In genomic region chr5:87268126-87268969, GRCh38 we compare ENCODE assay signal across 8 cellular contexts. TPM values are rescaled to one million over a fixed set of nuclear protein-coding genes. Genes with fewer than 3 reads are reported as not detected.
DNase-seq lines count a peak whose midpoint lies in the region; ATAC-seq and TF ChIP-seq lines count a peak whose summit lies in the region.

No MANE protein-coding gene starts in this region.

- DNase-seq in HT-29 (ENCODE audit: low spot score) (peak; percentile 74), SW480 (ENCODE audit: low spot score) (peak; percentile 78), amniotic stem cell (lab: John Stamatoyannopoulos, UW) (peak; percentile 43), left ventricle myocardium inferior (peak; percentile 68), posterior vena cava (ENCODE audit: low spot score) (peak; percentile 90), ureter (ENCODE audit: low spot score) (peak; percentile 63)

- peak overlapping the region; percentile 78 for H3K4me2 ChIP-seq in DOHH2 (ENCODE audit: low read length)

- TF ChIP-seq CTCF in DOHH2 (IDR thresholded peaks at IDR 0.05; ENCODE audit: low read depth, low read length, poor library complexity, severe bottlenecking) (no peak), left ventricle myocardium inferior (IDR thresholded peaks at IDR 0.05; ENCODE audit: borderline replicate concordance) (no peak)

- intact Hi-C loops in left ventricle myocardium inferior (cut with micrococcal nuclease), result no loop called here
- intact Hi-C loops in posterior vena cava (cut with DNase I), result no loop called here

- no peaks in the 10 kb centered on the region for H3K27me3 ChIP-seq in DOHH2 (ENCODE audit: control insufficient read depth, low read length)
- H3K27me3 ChIP-seq in left ventricle myocardium inferior (ENCODE audit: low read depth), result no peaks in the 10 kb centered on the region

- H3K36me3 ChIP-seq in DOHH2 (ENCODE audit: control insufficient read depth, low read length) (peaks cover 3% of the 10 kb centered on the region), left ventricle myocardium inferior (no peaks in the 10 kb centered on the region)

- peak overlapping the region; percentile 86 for H3K27ac ChIP-seq in DOHH2 (ENCODE audit: low read depth, low read length)
- H3K27ac ChIP-seq in left ventricle myocardium inferior (replicated peaks), result peak overlapping the region; percentile 96

- H3F3A ChIP-seq in DOHH2 (ENCODE audit: control insufficient read depth, insufficient read depth), result no peaks in the 10 kb centered on the region

- H4K20me1 ChIP-seq in DOHH2 (ENCODE audit: control insufficient read depth, insufficient read depth, low read depth, low read length), result no peaks in the 10 kb centered on the region

- H3K4me1 ChIP-seq in DOHH2 (ENCODE audit: control insufficient read depth, low read length) (peaks cover 18% of the 10 kb centered on the region), left ventricle myocardium inferior (peaks cover 49% of the 10 kb centered on the region)

- H3K79me2 ChIP-seq in DOHH2 (ENCODE audit: control insufficient read depth, low read length), result peaks cover 50% of the 10 kb centered on the region

- H3K4me3 ChIP-seq in DOHH2 (ENCODE audit: low read length) (peak overlapping the region; percentile 93), left ventricle myocardium inferior (peak overlapping the region; percentile 90)

- no peaks in the 10 kb centered on the region for H3K9me3 ChIP-seq in DOHH2 (ENCODE audit: control insufficient read depth, insufficient read depth, low read length)
- H3K9me3 ChIP-seq in left ventricle myocardium inferior (replicated peaks), result no peaks in the 10 kb centered on the region

- peak; percentile 53 for ATAC-seq in GM21381 (IDR thresholded peaks at IDR 0.05; ENCODE audit: unreplicated experiment)

- H3K9me2 ChIP-seq in DOHH2 (replicated peaks; ENCODE audit: control insufficient read depth, low read length), result no peaks in the 10 kb centered on the region

RNA-seq across cellular contexts. Expression of gene RASA1, which starts 0.7 kb away (rescaled TPM):
- total RNA-seq in HT-29 (2014; rRNA removed; shearing (Covaris generic)), result 26.4 and 27.7 TPM in 2 replicates
- total RNA-seq in left ventricle myocardium inferior (18.0 TPM), posterior vena cava (10 to 100 TPM; 22.6 to 23.0 TPM), ureter (37.9 TPM)

Comparison
In these comparisons a context has a peak if more than half of its experiments do, and no peak if none do; other contexts are left out.
1. Peak in every context shown above with its lines: DNase-seq, ATAC-seq, H3K4me3 ChIP-seq and H3K27ac ChIP-seq.